In the genomic region with DNA sequence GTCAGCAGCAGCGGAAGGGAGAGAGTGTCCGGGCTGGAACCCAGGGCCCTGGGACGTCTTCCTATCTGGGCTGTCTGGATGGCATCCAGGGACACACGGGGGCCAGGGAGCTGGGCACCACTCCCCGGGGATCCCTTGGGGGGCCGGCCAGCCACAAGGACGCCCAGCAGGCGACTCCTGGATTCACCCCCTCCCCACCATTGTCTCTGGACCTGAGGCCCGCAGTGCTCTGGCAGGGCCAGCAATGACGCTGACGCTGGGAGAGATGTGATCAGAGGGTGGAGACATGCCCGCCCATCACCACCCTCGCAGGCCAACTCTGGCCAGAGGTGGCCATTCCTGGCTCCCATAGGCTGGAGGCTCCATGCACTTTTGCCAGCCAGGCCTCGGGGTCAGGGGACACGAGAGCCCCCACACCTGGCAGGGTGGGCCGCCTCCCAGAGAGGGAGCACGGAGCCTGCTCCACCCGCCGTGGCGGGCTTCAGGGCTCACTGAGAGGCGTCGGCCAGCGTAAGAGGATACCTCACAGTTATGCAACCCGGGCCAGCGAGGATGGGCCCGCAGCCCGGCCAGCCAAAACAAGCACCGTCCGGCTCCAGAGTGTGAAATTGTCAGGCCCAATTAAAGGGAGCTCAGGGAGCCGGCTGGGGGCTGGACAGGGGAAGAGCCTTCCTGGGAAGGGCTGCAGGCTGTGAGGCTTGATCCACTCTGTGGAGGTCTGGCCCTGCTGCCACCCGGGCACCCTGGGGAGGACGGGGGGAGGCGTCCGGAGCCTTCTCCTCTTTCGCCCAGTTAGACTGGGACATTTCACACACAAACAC, we compare ENCODE assay signal across 25 cellular contexts. TPM values are rescaled to one million over a fixed set of nuclear protein-coding genes. Genes with fewer than 3 reads are reported as not detected.
DNase-seq lines count a peak whose midpoint lies in the region; ATAC-seq, FAIRE-seq and TF ChIP-seq lines count a peak whose summit lies in the region.
"Had no signal": no experiment of that assay in that cellular context is flagged by ENCODE, and none has a peak within 500 bp of the region (broad histone marks: within the 10 kb centered on the region; RNA-seq: fewer than 3 reads in every experiment).

No MANE protein-coding gene starts in this region.

- no peak overlapping the region for H3K27ac ChIP-seq in kidney (ENCODE audit: low read depth in 2 of 2, low read length in 2 of 2)
- no peak overlapping the region for H3K27ac ChIP-seq in adrenal gland
- H3K27ac ChIP-seq: C4-2B, epithelial cell of prostate had no signal

- H3K27ac Mint-ChIP-seq in natural killer cell treated with Interleukin-12 subunit alpha and Interleukin-12 subunit beta and Interleukin-15 and Interleukin-18, amount 100 ng/mL, for 72 hours, result no peak overlapping the region
- no peak overlapping the region for H3K27ac Mint-ChIP-seq in natural killer cell
- H3K27ac Mint-ChIP-seq: activated CD8-positive, alpha-beta memory T cell treated with anti-CD3 and anti-CD28 coated beads, Interleukin-2, amount 10 ng/mL, durations not matched to agents 7 days and 5 days; mesothelial cell of epicardium; nephron had no signal

- no peaks in the 10 kb centered on the region for H3K4me1 ChIP-seq in kidney (ENCODE audit: control insufficient read depth in 1 of 2, insufficient read depth in 1 of 2, low read depth in 1 of 2, low read length in 2 of 2)
- H3K4me1 ChIP-seq in adrenal gland (replicated peaks in 1 of 2), result no peaks in the 10 kb centered on the region

- no peaks in the 10 kb centered on the region for H3K9me3 Mint-ChIP-seq in natural killer cell treated with Interleukin-12 subunit alpha and Interleukin-12 subunit beta and Interleukin-15 and Interleukin-18, amount 100 ng/mL, for 72 hours
- no peaks in the 10 kb centered on the region for H3K9me3 Mint-ChIP-seq in natural killer cell
- H3K9me3 Mint-ChIP-seq: mesothelial cell of epicardium, nephron had no signal

- H3K9ac ChIP-seq in kidney (ENCODE audit: low read length in 2 of 2), result no peak overlapping the region

- no peak for ATAC-seq in natural killer cell treated with Interleukin-12 subunit alpha and Interleukin-12 subunit beta and Interleukin-15 and Interleukin-18, amount 100 ng/mL, for 72 hours
- ATAC-seq in natural killer cell (no peak), sciatic nerve (peak; percentile 87), HG03442 (IDR thresholded peaks at IDR 0.05; ENCODE audit: unreplicated experiment) (no peak), HG03378 (IDR thresholded peaks at IDR 0.05; ENCODE audit: unreplicated experiment) (no peak)
- ATAC-seq: activated CD8-positive, alpha-beta memory T cell treated with anti-CD3 and anti-CD28 coated beads, Interleukin-2, amount 10 ng/mL, durations not matched to agents 7 days and 5 days had no signal

- FAIRE-seq in kidney (lab: Jason Lieb, UNC), result no peak
- FAIRE-seq: keratinocyte had no signal

- H3K27me3 Mint-ChIP-seq in natural killer cell treated with Interleukin-12 subunit alpha and Interleukin-12 subunit beta and Interleukin-15 and Interleukin-18, amount 100 ng/mL, for 72 hours, result no peaks in the 10 kb centered on the region
- H3K27me3 Mint-ChIP-seq in natural killer cell (ENCODE audit: low read depth in 2 of 2), result no peaks in the 10 kb centered on the region
- H3K27me3 Mint-ChIP-seq: activated CD8-positive, alpha-beta memory T cell treated with anti-CD3 and anti-CD28 coated beads, Interleukin-2, amount 10 ng/mL, durations not matched to agents 7 days and 5 days had no signal

- no peaks in the 10 kb centered on the region for H3K9me3 ChIP-seq in kidney (ENCODE audit: control insufficient read depth in 1 of 2, low read length in 2 of 2)
- no peaks in the 10 kb centered on the region for H3K9me3 ChIP-seq in adrenal gland (replicated peaks in 1 of 3)

- H3K36me3 ChIP-seq in kidney (ENCODE audit: control insufficient read depth in 1 of 2, insufficient read depth in 2 of 2, low read length in 2 of 2) (no peaks in the 10 kb centered on the region), adrenal gland (replicated peaks in 1 of 2) (no peaks in the 10 kb centered on the region)

- H3K27me3 ChIP-seq in adrenal gland, result peaks cover 19% of the 10 kb centered on the region

- 66 to 77% (median 69%) methylated on average over 21 to 35 of the region's 35 CpGs for WGBS in adrenal gland, 4 donors

- H3K4me3 ChIP-seq in kidney (ENCODE audit: low read length in 2 of 2), result no peak overlapping the region
- H3K4me3 ChIP-seq in adrenal gland, result no peak overlapping the region

- no peak overlapping the region for H3K4me3 Mint-ChIP-seq in natural killer cell treated with Interleukin-12 subunit alpha and Interleukin-12 subunit beta and Interleukin-15 and Interleukin-18, amount 100 ng/mL, for 72 hours
- no peak overlapping the region for H3K4me3 Mint-ChIP-seq in natural killer cell
- H3K4me3 Mint-ChIP-seq: activated CD8-positive, alpha-beta memory T cell treated with anti-CD3 and anti-CD28 coated beads, Interleukin-2, amount 10 ng/mL, durations not matched to agents 7 days and 5 days; mesothelial cell of epicardium; nephron had no signal

- no peaks in the 10 kb centered on the region for H3K4me1 Mint-ChIP-seq in natural killer cell treated with Interleukin-12 subunit alpha and Interleukin-12 subunit beta and Interleukin-15 and Interleukin-18, amount 100 ng/mL, for 72 hours (ENCODE audit: low read depth in 2 of 2)
- no peaks in the 10 kb centered on the region for H3K4me1 Mint-ChIP-seq in natural killer cell
- H3K4me1 Mint-ChIP-seq: mesothelial cell of epicardium had no signal

- peak; percentile 18 for DNase-seq in natural killer cell treated with Interleukin-12 subunit alpha and Interleukin-12 subunit beta and Interleukin-15 and Interleukin-18, amount 100 ng/mL, for 72 hours (ENCODE audit: low spot score)
- DNase-seq in natural killer cell (no peak), kidney (peak; percentile 43), sciatic nerve (ENCODE audit: low spot score) (peak; percentile 62), adrenal gland (no peak), ecto neural progenitor cell (ENCODE audit: low spot score) (no peak)
- DNase-seq: ACHN; activated CD8-positive, alpha-beta memory T cell treated with anti-CD3 and anti-CD28 coated beads, Interleukin-2, amount 10 ng/mL, durations not matched to agents 7 days and 5 days; DMS 273 treated with DMSO at 0.1 percent for 48 hours; NCI-H187 treated with DMSO at 0.1 percent for 48 hours; NCI-H2227 treated with DMSO at 0.1 percent for 48 hours; NCI-H82; Right ventricle myocardium superior had no signal

- intact Hi-C loops in natural killer cell (cut with micrococcal nuclease), result no loop called here
- intact Hi-C loops in kidney (cut with DNase I), result no loop called here
- intact Hi-C loops in sciatic nerve (cut with DNase I), result no loop called here
- intact Hi-C loops in adrenal gland (cut with DNase I), result no loop called here

- TF ChIP-seq POLR2A in adrenal gland (IDR thresholded peaks at IDR 0.05), result no peak

- no peaks in the 10 kb centered on the region for H3K36me3 Mint-ChIP-seq in natural killer cell treated with Interleukin-12 subunit alpha and Interleukin-12 subunit beta and Interleukin-15 and Interleukin-18, amount 100 ng/mL, for 72 hours
- H3K36me3 Mint-ChIP-seq in natural killer cell, result no peaks in the 10 kb centered on the region
- H3K36me3 Mint-ChIP-seq: activated CD8-positive, alpha-beta memory T cell treated with anti-CD3 and anti-CD28 coated beads, Interleukin-2, amount 10 ng/mL, durations not matched to agents 7 days and 5 days; mesothelial cell of epicardium had no signal

- no peak for TF ChIP-seq CTCF in natural killer cell (IDR thresholded peaks at IDR 0.05)
- TF ChIP-seq CTCF in kidney (IDR thresholded peaks at IDR 0.05; ENCODE audit: borderline replicate concordance, extremely low read depth, insufficient read depth), result no peak
- no peak for TF ChIP-seq CTCF in adrenal gland (IDR thresholded peaks at IDR 0.05)

RNA-seq across cellular contexts. Expression of a gene that starts 10.3 kb away (rescaled TPM):
- total RNA-seq in natural killer cell treated with Interleukin-12 subunit alpha and Interleukin-12 subunit beta and Interleukin-15 and Interleukin-18, amount 100 ng/mL, for 72 hours, result not detected
- total RNA-seq in natural killer cell (not detected), kidney (not detected), sciatic nerve (not detected), adrenal gland (not detected)
- polyA plus RNA-seq in kidney (ENCODE audit: insufficient read depth, low read depth, low replicate concordance) (not detected), adrenal gland (not detected)
- total RNA-seq: activated CD8-positive, alpha-beta memory T cell treated with anti-CD3 and anti-CD28 coated beads, Interleukin-2, amount 10 ng/mL, durations not matched to agents 7 days and 5 days; dermis microvascular lymphatic vessel endothelial cell; fibroblast of villous mesenchyme; G401; mesothelial cell of epicardium; OCI-LY7; Right ventricle myocardium superior; subcutaneous adipose tissue had no signal
- polyA plus RNA-seq: keratinocyte had no signal

RNA-seq across cellular contexts. Expression of a gene that starts 37.4 kb away (rescaled TPM):
- not detected for total RNA-seq in natural killer cell treated with Interleukin-12 subunit alpha and Interleukin-12 subunit beta and Interleukin-15 and Interleukin-18, amount 100 ng/mL, for 72 hours
- under 1 TPM in 2 of 3 donors, not detected in 1; 0.25 to 0.64 TPM for total RNA-seq in natural killer cell
- 21.9 TPM for total RNA-seq in kidney
- 3.0 TPM for polyA plus RNA-seq in kidney (ENCODE audit: insufficient read depth, low read depth, low replicate concordance)
- total RNA-seq in sciatic nerve, result 31.3 TPM
- 1 to 10 TPM in 1 of 8 donors, under 1 TPM in 6, not detected in 1; 0.30 to 2.8 (median 0.68) TPM for total RNA-seq in adrenal gland
- 1 to 10 TPM in 1 of 3 donors, under 1 TPM in 2; 0.04 to 2.3 (median 0.54) TPM for polyA plus RNA-seq in adrenal gland
- total RNA-seq: activated CD8-positive, alpha-beta memory T cell treated with anti-CD3 and anti-CD28 coated beads, Interleukin-2, amount 10 ng/mL, durations not matched to agents 7 days and 5 days; dermis microvascular lymphatic vessel endothelial cell; OCI-LY7 had no signal

Comparison
In these comparisons a context has a peak if more than half of its experiments do, and no peak if none do; other contexts are left out.
1. DNase-seq: peak in natural killer cell treated with Interleukin-12 subunit alpha and Interleukin-12 subunit beta and Interleukin-15 and Interleukin-18, amount 100 ng/mL, for 72 hours (single experiment), kidney (single experiment) and sciatic nerve (single experiment); none in natural killer cell (single experiment), adrenal gland (0 of 7) and ecto neural progenitor cell (single experiment).